ENCODE assay signal across 22 cellular contexts in genomic region chr1:174190800-174191199, GRCh38. TPM values are rescaled to one million over a fixed set of nuclear protein-coding genes. Genes with fewer than 3 reads are reported as not detected.
A peak's percentile ranks its signal among the peaks of the same experiment; 100 is the strongest.
DNase-seq lines count a peak whose midpoint lies in the region; ATAC-seq, FAIRE-seq and TF ChIP-seq lines count a peak whose summit lies in the region.
"Had no signal": no experiment of that assay in that cellular context is flagged by ENCODE, and none has a peak within 500 bp of the region (broad histone marks: within the 10 kb centered on the region; RNA-seq: fewer than 3 reads in every experiment).

No MANE protein-coding gene starts in this region.

- H3K36me3 ChIP-seq in SK-N-SH (replicated peaks in 1 of 2; ENCODE audit: control insufficient read depth in 1 of 2, insufficient read depth in 2 of 2, low read length in 1 of 2), result no peaks in the 10 kb centered on the region
- no peaks in the 10 kb centered on the region for H3K36me3 ChIP-seq in HepG2 (replicated peaks in 1 of 2; ENCODE audit: control insufficient read depth in 1 of 2, insufficient read depth in 2 of 2, low read length in 2 of 2)
- no peaks in the 10 kb centered on the region for H3K36me3 ChIP-seq in thyroid gland
- no peaks in the 10 kb centered on the region for H3K36me3 ChIP-seq in brain microvascular endothelial cell (replicated peaks)
- H3K36me3 ChIP-seq: transverse colon had no signal

- CTCF ChIA-PET in SK-N-SH (lab: Yijun Ruan, JAX) (interaction anchor here (0.8 to 2.0 kb wide), 3 partner anchors 27 to 731 kb away, joined by 3 to 7 read pairs (median 4); no protein-coding TSS in a partner anchor), HepG2 (lab: Yijun Ruan, JAX; ENCODE audit: low intra/inter-chr PET ratio, low total read pairs) (no interaction called here)
- CTCF ChIA-PET in activated CD8-positive, alpha-beta T cell treated with anti-CD3 and anti-CD28 coated beads for 36 hours (lab: Charles Lee), result interaction anchor here (0.6 to 3.4 kb wide), 3 partner anchors 9 to 78 kb away, joined by 3 to 16 read pairs (median 5); no protein-coding TSS in a partner anchor

- no peaks in the 10 kb centered on the region for H3K9me2 ChIP-seq in SK-N-SH

- peaks cover 22% of the 10 kb centered on the region; the same call in 1 of the 2 replicates for H3K79me2 ChIP-seq in SK-N-SH (ENCODE audit: insufficient read depth)
- peaks cover 13% of the 10 kb centered on the region for H3K79me2 ChIP-seq in HepG2 (ENCODE audit: insufficient read depth, low read length)

- TF ChIP-seq CTCF in SK-N-SH (IDR thresholded peaks at IDR 0.05), result no peak
- TF ChIP-seq CTCF in HepG2 (CRISPR knock-in tag; IDR thresholded peaks at IDR 0.05), result no peak
- no peak for TF ChIP-seq CTCF in thyroid gland (IDR thresholded peaks at IDR 0.05)
- no peak for TF ChIP-seq CTCF in activated CD8-positive, alpha-beta T cell treated with anti-CD3 and anti-CD28 coated beads for 36 hours (IDR thresholded peaks at IDR 0.05)
- no peak for TF ChIP-seq CTCF in brain microvascular endothelial cell (IDR thresholded peaks at IDR 0.05; ENCODE audit: low read depth, low read length, missing control alignments)

- H3K4me2 ChIP-seq in SK-N-SH, result no peak overlapping the region
- H3K4me2 ChIP-seq in HepG2 (ENCODE audit: low read depth, low read length), result peak overlapping the region; percentile 13; the same call in 1 of the 2 replicates

- TF ChIP-seq EP300 in SK-N-SH (IDR thresholded peaks at IDR 0.05; ENCODE audit: borderline replicate concordance in 1 of 2, low read depth in 1 of 2, low read length in 1 of 2) (no peak), HepG2 (IDR thresholded peaks at IDR 0.05; ENCODE audit: low read depth in 2 of 2, low read length in 2 of 2) (no peak), HepG2 (CRISPR knock-in tag; IDR thresholded peaks at IDR 0.05; ENCODE audit: borderline replicate concordance) (no peak)

- H3K27me3 Mint-ChIP-seq in activated CD8-positive, alpha-beta T cell treated with anti-CD3 and anti-CD28 coated beads for 36 hours, result no peaks in the 10 kb centered on the region
- H3K27me3 Mint-ChIP-seq: activated CD4-positive, alpha-beta T cell treated with anti-CD3 and anti-CD28 coated beads for 36 hours had no signal

- POLR2A ChIA-PET in SK-N-SH (lab: Yijun Ruan, JAX), result no interaction called here
- POLR2A ChIA-PET in HepG2 (lab: Yijun Ruan, JAX), result no interaction called here
- POLR2A ChIA-PET in activated CD8-positive, alpha-beta T cell treated with anti-CD3 and anti-CD28 coated beads for 36 hours (lab: Charles Lee), result interaction anchor here (1.1 to 1.2 kb wide), 2 partner anchors 13 to 14 kb away, joined by 3 to 4 read pairs; no protein-coding TSS in a partner anchor

- peak; percentile 30 for FAIRE-seq in HepG2 (lab: Jason Lieb, UNC)
- FAIRE-seq: bronchial epithelial cell, islet of Langerhans had no signal

- H3F3A ChIP-seq in SK-N-SH (replicated peaks; ENCODE audit: insufficient read depth), result no peaks in the 10 kb centered on the region

- no peak overlapping the region for H3K4me3 Mint-ChIP-seq in activated CD8-positive, alpha-beta T cell treated with anti-CD3 and anti-CD28 coated beads for 36 hours
- H3K4me3 Mint-ChIP-seq: activated CD4-positive, alpha-beta T cell treated with anti-CD3 and anti-CD28 coated beads for 36 hours had no signal

- H3K36me3 Mint-ChIP-seq in activated CD8-positive, alpha-beta T cell treated with anti-CD3 and anti-CD28 coated beads for 36 hours (ENCODE audit: low read depth), result peaks cover 3% of the 10 kb centered on the region

- H3K27me3 ChIP-seq in SK-N-SH (ENCODE audit: insufficient read depth) (no peaks in the 10 kb centered on the region), HepG2 (ENCODE audit: control insufficient read depth in 1 of 2, insufficient read depth in 2 of 2, low read length in 2 of 2) (no peaks in the 10 kb centered on the region), thyroid gland (no peaks in the 10 kb centered on the region), brain microvascular endothelial cell (replicated peaks) (no peaks in the 10 kb centered on the region)
- H3K27me3 ChIP-seq: transverse colon had no signal

- H4K20me1 ChIP-seq in SK-N-SH (ENCODE audit: insufficient read depth), result no peaks in the 10 kb centered on the region
- H4K20me1 ChIP-seq in HepG2 (ENCODE audit: insufficient read depth, low read length), result no peaks in the 10 kb centered on the region

- no peak overlapping the region for H3K9ac ChIP-seq in SK-N-SH
- H3K9ac ChIP-seq in HepG2 (ENCODE audit: insufficient read depth, low read depth, low read length), result no peak overlapping the region
- H3K9ac ChIP-seq: parathyroid adenoma had no signal

- peak overlapping the region; percentile 38 to 77; a peak in 2 of 4 replicates for H3K27ac ChIP-seq in SK-N-SH (ENCODE audit: low read depth in 2 of 2, low read length in 1 of 2)
- H3K27ac ChIP-seq in HepG2 (ENCODE audit: extremely low read length, insufficient read depth, low read length), result peak overlapping the region; percentile 2
- H3K27ac ChIP-seq in thyroid gland, result peak overlapping the region in 2 of 3 donors; percentile 11 to 56
- H3K27ac ChIP-seq in brain microvascular endothelial cell, result no peak overlapping the region
- H3K27ac ChIP-seq: 22Rv1, parathyroid adenoma, transverse colon had no signal

- peaks cover 8% of the 10 kb centered on the region for H3K9me3 Mint-ChIP-seq in activated CD8-positive, alpha-beta T cell treated with anti-CD3 and anti-CD28 coated beads for 36 hours

- intact Hi-C loops in HepG2 (cut with micrococcal nuclease; ENCODE audit: unreplicated experiment) (no loop called here), thyroid gland (cut with DNase I) (no loop called here)
- intact Hi-C loops in activated CD8-positive, alpha-beta T cell treated with anti-CD3 and anti-CD28 coated beads for 36 hours (cut with micrococcal nuclease), result no loop called here

- ATAC-seq in SK-N-SH treated with all-trans-retinoic acid at 6 μM for 48 hours (no peak), HepG2 (peak; percentile 51; the same call in 2 of the 3 replicates)
- ATAC-seq in activated CD8-positive, alpha-beta T cell treated with anti-CD3 and anti-CD28 coated beads for 36 hours, result no peak
- ATAC-seq: stimulated activated naive CD8-positive, alpha-beta T cell treated with anti-CD3 and anti-CD28 coated beads, Interleukin-15, Interleukin-2, amounts not matched to agents 100 U/mL and 50 U/mL, for 24 hours had no signal

- H3K4me1 ChIP-seq in SK-N-SH (ENCODE audit: control insufficient read depth in 1 of 2, insufficient read depth in 2 of 2, low read depth in 1 of 2, low read length in 1 of 2), result peaks cover 3 to 4% of the 10 kb centered on the region in 2 experiments; a peak in 2 of 4 replicates
- H3K4me1 ChIP-seq in HepG2 (ENCODE audit: insufficient read depth, low read length), result peaks cover 9% of the 10 kb centered on the region
- peaks cover 8 to 10% of the 10 kb centered on the region in 2 donors for H3K4me1 ChIP-seq in thyroid gland

- H3K4me3 ChIP-seq in SK-N-SH (ENCODE audit: low read depth in 2 of 2, low read length in 1 of 2) (no peak overlapping the region), HepG2 (replicated peaks in 1 of 3; ENCODE audit: insufficient read depth in 1 of 3, low read depth in 2 of 3, low read length in 3 of 3) (no peak overlapping the region), thyroid gland (replicated peaks in 1 of 3) (no peak overlapping the region), brain microvascular endothelial cell (ENCODE audit: low read depth, low read length) (no peak overlapping the region)
- H3K4me3 ChIP-seq: transverse colon had no signal

- in situ Hi-C loops in HepG2 (cut with HindIII; ENCODE audit: extremely low pct_ligation_motif_present, low pct_unique_long_range_greater_than_20kb) (no loop called here), brain microvascular endothelial cell (cut with HindIII; ENCODE audit: low pct_ligation_motif_present, low sequenced_read_pairs) (no loop called here)

- no TSS peak for BruUV-seq in HepG2 (replicated peaks; lab: Mats Ljungman, UMichigan)

- peaks cover 10% of the 10 kb centered on the region; the same call in 1 of the 2 replicates for H3K9me3 ChIP-seq in SK-N-SH
- H3K9me3 ChIP-seq in HepG2 (ENCODE audit: low read length), result 0 out of 2 replicates have a peak, but pooled peaks cover 5% of the 10 kb centered on the region
- no peaks in the 10 kb centered on the region for H3K9me3 ChIP-seq in thyroid gland

- TF ChIP-seq POLR2A in HepG2 (IDR thresholded peaks at IDR 0.05; ENCODE audit: insufficient read depth in 1 of 2, low read depth in 2 of 2, low read length in 2 of 2) (no peak), thyroid gland (IDR thresholded peaks at IDR 0.05) (no peak)

- WGBS in SK-N-SH (ENCODE audit: low lambda C conversion rate), result 93% methylated on average over 4 of the region's 4 CpGs
- 42% methylated on average over 4 of the region's 4 CpGs for WGBS in HepG2 (ENCODE audit: low lambda C conversion rate)
- WGBS in thyroid gland, 2 donors, result 79 to 80% methylated on average over 4 of the region's 4 CpGs

- H3K27ac Mint-ChIP-seq in activated CD8-positive, alpha-beta T cell treated with anti-CD3 and anti-CD28 coated beads for 36 hours, result no peak overlapping the region
- H3K27ac Mint-ChIP-seq: activated CD4-positive, alpha-beta T cell treated with anti-CD3 and anti-CD28 coated beads for 36 hours had no signal

- TF ChIP-seq RAD21 in SK-N-SH (IDR thresholded peaks at IDR 0.05; ENCODE audit: low read length) (no peak), HepG2 (CRISPR knock-in tag; IDR thresholded peaks at IDR 0.05) (no peak)

- no peak for DNase-seq in SK-N-SH
- peak; percentile 10 for DNase-seq in astrocyte of the hippocampus (ENCODE audit: low read depth, low spot score)
- no peak for DNase-seq in HepG2 (ENCODE audit: low spot score)
- no peak for DNase-seq in thyroid gland
- DNase-seq in activated CD8-positive, alpha-beta T cell treated with anti-CD3 and anti-CD28 coated beads for 36 hours, result no peak
- DNase-seq in brain microvascular endothelial cell, result no peak
- DNase-seq in RPMI8226, result no peak
- DNase-seq: activated CD4-positive, alpha-beta T cell treated with anti-CD3 and anti-CD28 coated beads for 36 hours; activated CD8-positive, alpha-beta memory T cell treated with anti-CD3 and anti-CD28 coated beads, Interleukin-2, amount 50 U/mL, for 4 hours; activated effector memory CD4-positive, alpha-beta T cell treated with Interleukin-2 at 50 U/mL for 16 hours; cortex of kidney; HCEC 1CT; hippocampal formation; NCI-H1417; NCI-H524 treated with DMSO at 0.1 percent for 48 hours; stimulated activated naive CD8-positive, alpha-beta T cell treated with anti-CD3 and anti-CD28 coated beads, Interleukin-15, Interleukin-2, amounts not matched to agents 100 U/mL and 50 U/mL, for 24 hours; transverse colon had no signal

- peaks cover 46% of the 10 kb centered on the region for H3K4me1 Mint-ChIP-seq in activated CD8-positive, alpha-beta T cell treated with anti-CD3 and anti-CD28 coated beads for 36 hours (ENCODE audit: low read depth)

- H2AFZ ChIP-seq in SK-N-SH (ENCODE audit: low read depth), result no peak overlapping the region
- H2AFZ ChIP-seq in HepG2 (ENCODE audit: low read length), result no peak overlapping the region
- H2AFZ ChIP-seq: parathyroid adenoma had no signal

RNA-seq across cellular contexts. Expression of gene RABGAP1L, which starts 31.5 kb away (rescaled TPM):
- 7.2 and 10.5 TPM in 2 replicates for polyA plus RNA-seq in SK-N-SH (2012; rRNA removed)
- 9.5 and 11.1 TPM in 2 replicates for polyA plus RNA-seq in SK-N-SH (2012; cell fraction: cytosol; rRNA removed)
- 9.6 and 9.8 TPM in 2 replicates for polyA plus RNA-seq in SK-N-SH (2012; cell fraction: nucleus; rRNA removed)
- 22.6 and 27.8 TPM in 2 replicates for total RNA-seq in HepG2 (2016; rRNA removed; fragmentation: Illumina TruSeq; extraction: Trizol)
- total RNA-seq in HepG2 (2016; cell fraction: cytosol; rRNA removed; fragmentation: Illumina TruSeq; extraction: Trizol; ENCODE audit: low read depth), result 8.0 and 9.8 TPM in 2 replicates
- 22.4 and 27.7 TPM in 2 replicates for total RNA-seq in HepG2 (2016; cell fraction: insoluble cytoplasmic fraction; rRNA removed; fragmentation: Illumina TruSeq; extraction: Trizol)
- total RNA-seq in HepG2 (2016; cell fraction: membrane; rRNA removed; fragmentation: Illumina TruSeq; extraction: Trizol), result 6.6 and 7.1 TPM in 2 replicates
- 52.5 and 56.6 TPM in 2 replicates for total RNA-seq in HepG2 (2016; cell fraction: nucleus; rRNA removed; fragmentation: Illumina TruSeq; extraction: Trizol)
- 7.0 and 7.9 TPM in 2 replicates for polyA plus RNA-seq in HepG2 (2011; rRNA removed)
- 3.6 and 6.8 TPM in 2 replicates for polyA plus RNA-seq in HepG2 (2011; cell fraction: cytosol; rRNA removed)
- polyA plus RNA-seq in HepG2 (2011; cell fraction: nucleus; rRNA removed), result 6.0 and 8.0 TPM in 2 replicates
- 6.0 and 8.6 TPM in 2 replicates for polyA plus RNA-seq in HepG2 (2012)
- polyA plus RNA-seq in HepG2 (2016; cell fraction: cytosol; fragmentation: Illumina TruSeq; extraction: Trizol; ENCODE audit: low read depth), result 0.60 and 0.68 TPM in 2 replicates
- polyA plus RNA-seq in HepG2 (2016; cell fraction: insoluble cytoplasmic fraction; fragmentation: Illumina TruSeq; extraction: Trizol; ENCODE audit: low read depth), result 12.1 and 13.5 TPM in 2 replicates
- 0.87 and 1.3 TPM in 2 replicates for polyA plus RNA-seq in HepG2 (2016; cell fraction: membrane; fragmentation: Illumina TruSeq; extraction: Trizol; ENCODE audit: low read depth)
- polyA plus RNA-seq in HepG2 (2016; cell fraction: nucleus; fragmentation: Illumina TruSeq; extraction: Trizol; ENCODE audit: insufficient read depth, low read depth), result 10.1 and 10.5 TPM in 2 replicates
- 21.9 and 40.8 TPM in 2 replicates for polyA minus RNA-seq in HepG2 (2011; rRNA and poly(A)+ RNA removed; ENCODE audit: low replicate concordance)
- polyA minus RNA-seq in HepG2 (2011; cell fraction: cytosol; rRNA and poly(A)+ RNA removed), result 14.2 and 22.6 TPM in 2 replicates
- 114 and 137 TPM in 2 replicates for polyA minus RNA-seq in HepG2 (2011; cell fraction: nucleus; rRNA and poly(A)+ RNA removed)
- 100 to 1,000 TPM in 1 of 4 donors, 10 to 100 TPM in 3; 70.5 to 100 (median 92.6) TPM for total RNA-seq in thyroid gland
- total RNA-seq in activated CD8-positive, alpha-beta T cell treated with anti-CD3 and anti-CD28 coated beads for 36 hours, result 10 to 100 TPM; 26.9 to 29.4 TPM
